3 cellular contexts compared by ENCODE assay signal in genomic region chr2:98515571-98515927, GRCh38.
TF ChIP-seq lines count a peak whose summit lies in the region.

No MANE protein-coding gene starts in this region.

TF ChIP-seq in A549, 52 proteins besides CTCF, POLR2A, EP300 and RAD21:
- TF ChIP-seq RFX5 (IDR thresholded peaks at IDR 0.05) (no peak), RARB (CRISPR knock-in tag; IDR thresholded peaks at IDR 0.05) (no peak), HOXB5 (CRISPR knock-in tag; IDR thresholded peaks at IDR 0.05) (no peak), HOXA7 (CRISPR knock-in tag; IDR thresholded peaks at IDR 0.05) (no peak), REST (IDR thresholded peaks at IDR 0.05) (no peak), SMC3 (IDR thresholded peaks at IDR 0.05) (no peak), MAFK (IDR thresholded peaks at IDR 0.05; ENCODE audit: partially characterized antibody) (no peak)

TF ChIP-seq in GM23338, 12 proteins besides CTCF, POLR2A, EP300 and RAD21 (continues in another document):
- TF ChIP-seq ETS1 (IDR thresholded peaks at IDR 0.05), result no peak
- no peak for TF ChIP-seq REST (IDR thresholded peaks at IDR 0.05; ENCODE audit: unreplicated experiment)
- TF ChIP-seq EZH2 (IDR thresholded peaks at IDR 0.05; ENCODE audit: low read depth, unreplicated experiment), result no peak
- no peak for TF ChIP-seq ZNF462 (CRISPR knock-in tag; IDR thresholded peaks at IDR 0.05)
- TF ChIP-seq STAT1 (IDR thresholded peaks at IDR 0.05; ENCODE audit: unreplicated experiment), result no peak
- TF ChIP-seq NANOG (IDR thresholded peaks at IDR 0.05; ENCODE audit: borderline replicate concordance), result no peak
- no peak for TF ChIP-seq JUNB (IDR thresholded peaks at IDR 0.05; ENCODE audit: unreplicated experiment)
- no peak for TF ChIP-seq ZNF331 (CRISPR knock-in tag; IDR thresholded peaks at IDR 0.05; ENCODE audit: low read depth)
- no peak for TF ChIP-seq CREB1 (CRISPR knock-in tag; IDR thresholded peaks at IDR 0.05; ENCODE audit: low read depth)
- TF ChIP-seq ZNF114 (CRISPR knock-in tag; IDR thresholded peaks at IDR 0.05), result no peak
- no peak for TF ChIP-seq EZH2phosphoT487 (IDR thresholded peaks at IDR 0.05; ENCODE audit: unreplicated experiment)

TF ChIP-seq in GM12878, 131 proteins besides CTCF, POLR2A, EP300 and RAD21:
- TF ChIP-seq TCF3 (IDR thresholded peaks at IDR 0.05; ENCODE audit: borderline replicate concordance, insufficient read depth, low read depth, low read length), result no peak
- no peak for TF ChIP-seq ESRRA (IDR thresholded peaks at IDR 0.05; ENCODE audit: low read length)
- TF ChIP-seq USF1 (IDR thresholded peaks at IDR 0.05; ENCODE audit: borderline replicate concordance, extremely low read length, insufficient read depth, low read depth, low read length), result no peak
- no peak for TF ChIP-seq CBFB (IDR thresholded peaks at IDR 0.05; ENCODE audit: low read depth)
- TF ChIP-seq ELK1 (IDR thresholded peaks at IDR 0.05; ENCODE audit: low read depth, low read length), result no peak
- TF ChIP-seq RCOR1 (conservative IDR thresholded peaks at IDR 0.05; ENCODE audit: low read depth, low read length), result no peak
- no peak for TF ChIP-seq SMAD5 (IDR thresholded peaks at IDR 0.05; ENCODE audit: low read depth)
- no peak for TF ChIP-seq STAT3 (IDR thresholded peaks at IDR 0.05; ENCODE audit: low read depth, low read length)
- TF ChIP-seq ZNF687 (IDR thresholded peaks at IDR 0.05), result no peak
- no peak for TF ChIP-seq RBBP5 (conservative IDR thresholded peaks at IDR 0.05)
- TF ChIP-seq SPI1 (IDR thresholded peaks at IDR 0.05; ENCODE audit: borderline replicate concordance, insufficient read depth, low read depth, low read length), result no peak
- TF ChIP-seq WRNIP1 (IDR thresholded peaks at IDR 0.05; ENCODE audit: borderline replicate concordance, low read depth, low read length), result no peak
- no peak for TF ChIP-seq IRF4 (IDR thresholded peaks at IDR 0.05; ENCODE audit: low read depth, low read length)
